Comparison of ENCODE assay signal across 8 cellular contexts in genomic region chr6:21597243-21597682, GRCh38. TPM values are rescaled to one million over a fixed set of nuclear protein-coding genes. Genes with fewer than 3 reads are reported as not detected.
DNase-seq lines count a peak whose midpoint lies in the region; ATAC-seq and TF ChIP-seq lines count a peak whose summit lies in the region.

No MANE protein-coding gene starts in this region.

- no peak overlapping the region for H3K4ac ChIP-seq in mesenchymal stem cell (ENCODE audit: low read depth in 1 of 2, low read length in 2 of 2)

- H3K9ac ChIP-seq in mesenchymal stem cell (ENCODE audit: low read length): peak overlapping the region; percentile 97

- H4K91ac ChIP-seq in mesenchymal stem cell (ENCODE audit: low read length): no peak overlapping the region

- peaks cover 2% of the 10 kb centered on the region for H3K79me1 ChIP-seq in mesenchymal stem cell (replicated peaks; ENCODE audit: low read length, poor library complexity, severe bottlenecking)

- TF ChIP-seq CTCF in heart left ventricle (IDR thresholded peaks at IDR 0.05) (no peak), astrocyte of the spinal cord (IDR thresholded peaks at IDR 0.05; ENCODE audit: low read depth, low read length) (no peak), uterus (IDR thresholded peaks at IDR 0.05) (no peak)

- no peak for ATAC-seq in heart left ventricle
- no peak for ATAC-seq in Right ventricle myocardium superior (ENCODE audit: poor library complexity)
- ATAC-seq in left lobe of liver: no peak

- no peak overlapping the region for H3K4me2 ChIP-seq in mesenchymal stem cell (ENCODE audit: low read length, poor library complexity, severe bottlenecking)

- intact Hi-C loops in heart left ventricle (cut with DNase I): loop anchor here (1.0 to 10.0 kb wide), 25 partner anchors 65 to 1848 kb away; no protein-coding TSS in a partner anchor
- intact Hi-C loops in Right ventricle myocardium superior (cut with DNase I): loop anchor here (10.0 kb wide), 3 partner anchors 338 to 1848 kb away; no protein-coding TSS in a partner anchor
- intact Hi-C loops in uterus (cut with DNase I; ENCODE audit: low total_unique reads): no loop called here

- peak overlapping the region in 11 of 12 donors; percentile 77 to 92 (median 90) for H3K27ac ChIP-seq in heart left ventricle
- H3K27ac ChIP-seq in mesenchymal stem cell (ENCODE audit: low read length, poor library complexity, severe bottlenecking): no peak overlapping the region
- peak overlapping the region; percentile 97 for H3K27ac ChIP-seq in uterus
- no peak overlapping the region for H3K27ac ChIP-seq in effector memory CD4-positive, alpha-beta T cell (ENCODE audit: insufficient read depth, low read length, poor library complexity, severe bottlenecking)

- H2BK15ac ChIP-seq in mesenchymal stem cell (ENCODE audit: low read depth, poor library complexity, severe bottlenecking): no peak overlapping the region

- no peak overlapping the region for H3K14ac ChIP-seq in mesenchymal stem cell (ENCODE audit: low read length in 2 of 2)

- no peak overlapping the region for H3K23ac ChIP-seq in mesenchymal stem cell (ENCODE audit: low read length in 2 of 2)

- H4K8ac ChIP-seq in mesenchymal stem cell (ENCODE audit: low read length): no peak overlapping the region

- H2AFZ ChIP-seq in mesenchymal stem cell (ENCODE audit: low read depth, low read length): no peak overlapping the region

- in situ Hi-C loops in astrocyte of the spinal cord (cut with HindIII; ENCODE audit: low sequenced_read_pairs): no loop called here

- no peaks in the 10 kb centered on the region for H3K27me3 ChIP-seq in heart left ventricle
- no peaks in the 10 kb centered on the region for H3K27me3 ChIP-seq in mesenchymal stem cell (ENCODE audit: control insufficient read depth in 1 of 2, insufficient read depth in 1 of 2, low read length in 2 of 2)
- H3K27me3 ChIP-seq in uterus: no peaks in the 10 kb centered on the region
- H3K27me3 ChIP-seq in effector memory CD4-positive, alpha-beta T cell (replicated peaks; ENCODE audit: control insufficient read depth, insufficient read depth, low read length, poor library complexity, severe bottlenecking): peaks cover 20% of the 10 kb centered on the region

- H3K4me1 ChIP-seq in heart left ventricle: peaks cover 0 to 31% (median 22%) of the 10 kb centered on the region in 12 donors
- peaks cover 1% of the 10 kb centered on the region for H3K4me1 ChIP-seq in mesenchymal stem cell (ENCODE audit: control insufficient read depth, insufficient read depth, low read depth, low read length)
- no peaks in the 10 kb centered on the region for H3K4me1 ChIP-seq in uterus
- H3K4me1 ChIP-seq in effector memory CD4-positive, alpha-beta T cell (ENCODE audit: control insufficient read depth, insufficient read depth, low read length, poor library complexity, severe bottlenecking): peaks cover 11% of the 10 kb centered on the region

- H2BK5ac ChIP-seq in mesenchymal stem cell (ENCODE audit: low read depth, low read length, poor library complexity, severe bottlenecking): no peak overlapping the region

- no peak overlapping the region for H3K18ac ChIP-seq in mesenchymal stem cell (ENCODE audit: low read depth in 1 of 2, low read length in 2 of 2)

- no peak overlapping the region for H2BK120ac ChIP-seq in mesenchymal stem cell (ENCODE audit: low read depth, low read length)

- no peak for DNase-seq in heart left ventricle
- DNase-seq in Right ventricle myocardium superior: no peak
- DNase-seq in astrocyte of the spinal cord (ENCODE audit: low read depth, low spot score): no peak
- no peak for DNase-seq in mesenchymal stem cell
- DNase-seq in uterus: no peak
- no peak for DNase-seq in effector memory CD4-positive, alpha-beta T cell
- DNase-seq in left lobe of liver (ENCODE audit: low spot score): no peak
- no peak for DNase-seq in NCI-H2081 (lab: John Stamatoyannopoulos, UW)

- H3K4me3 ChIP-seq in heart left ventricle (peak overlapping the region; percentile 49 to 93 (median 79)), astrocyte of the spinal cord (ENCODE audit: low read depth, low read length) (peak overlapping the region; percentile 71), mesenchymal stem cell (ENCODE audit: insufficient read depth in 1 of 2, low read depth in 1 of 2, low read length in 2 of 2) (peak overlapping the region in 1 of 2 experiments; percentile 96), uterus (peak overlapping the region; percentile 76 to 84)
- H3K4me3 ChIP-seq in effector memory CD4-positive, alpha-beta T cell (ENCODE audit: insufficient read depth, low read depth, low read length, poor library complexity, severe bottlenecking): no peak overlapping the region

- no peaks in the 10 kb centered on the region for H3K9me3 ChIP-seq in heart left ventricle
- H3K9me3 ChIP-seq in mesenchymal stem cell (ENCODE audit: control insufficient read depth, low read length): no peaks in the 10 kb centered on the region
- no peaks in the 10 kb centered on the region for H3K9me3 ChIP-seq in uterus
- H3K9me3 ChIP-seq in effector memory CD4-positive, alpha-beta T cell (ENCODE audit: control insufficient read depth, low read length): no peaks in the 10 kb centered on the region

- H3K36me3 ChIP-seq in heart left ventricle: no peaks in the 10 kb centered on the region
- H3K36me3 ChIP-seq in mesenchymal stem cell (ENCODE audit: control insufficient read depth in 1 of 2, insufficient read depth in 2 of 2, low read depth in 1 of 2, low read length in 2 of 2): peaks cover 0 to 19% of the 10 kb centered on the region in 2 experiments
- no peaks in the 10 kb centered on the region for H3K36me3 ChIP-seq in uterus
- H3K36me3 ChIP-seq in effector memory CD4-positive, alpha-beta T cell (ENCODE audit: control insufficient read depth, insufficient read depth, low read length): no peaks in the 10 kb centered on the region

- no peak overlapping the region for H2AK5ac ChIP-seq in mesenchymal stem cell (ENCODE audit: low read length, severe bottlenecking)

- 1 to 3% (median 1%) methylated on average over 7 of the region's 7 CpGs for WGBS in heart left ventricle, 4 donors
- no CpG with 5 or more reads among the region's 7 CpGs for WGBS in mesenchymal stem cell

- no peak overlapping the region for H2BK12ac ChIP-seq in mesenchymal stem cell (ENCODE audit: low read length in 2 of 2)

- TF ChIP-seq POLR2A in heart left ventricle (IDR thresholded peaks at IDR 0.05) (no peak), uterus (IDR thresholded peaks at IDR 0.05) (no peak)

RNA-seq across cellular contexts. Expression of gene SOX4, which starts 3.7 kb away (rescaled TPM):
- total RNA-seq in heart left ventricle: 10 to 100 TPM in 4 of 9 donors, 1 to 10 TPM in 5; 1.9 to 20.3 (median 8.0) TPM
- 1 to 10 TPM; 2.7 to 4.1 TPM for polyA plus RNA-seq in heart left ventricle
- total RNA-seq in Right ventricle myocardium superior: 6.2 TPM
- 50.2 TPM for polyA plus RNA-seq in mesenchymal stem cell (2013, experiment 1 of 2)
- polyA plus RNA-seq in mesenchymal stem cell (2013, experiment 2 of 2): 50.6 TPM
- 100 to 1,000 TPM in 1 of 4 donors, 10 to 100 TPM in 1, 1 to 10 TPM in 2; 5.9 to 103 (median 18.1) TPM for total RNA-seq in uterus
- total RNA-seq in left lobe of liver: 1.7 TPM

Comparison
In these comparisons a context has a peak if more than half of its experiments do, and no peak if none do; other contexts are left out.
1. H3K27ac ChIP-seq: peak in heart left ventricle (11 of 12) and uterus (2 of 2); none in mesenchymal stem cell (single experiment) and effector memory CD4-positive, alpha-beta T cell (single experiment).